7 cellular contexts compared by ENCODE assay signal in genomic region chr12:34124608-34125007, GRCh38.
"Had no signal": no experiment of that assay in that cellular context is flagged by ENCODE, and none has a peak within 500 bp of the region (broad histone marks: within the 10 kb centered on the region; RNA-seq: fewer than 3 reads in every experiment).

No MANE protein-coding gene starts in this region.

- H3K36me3 ChIP-seq: HAP-1 had no signal

- H3K4me3 ChIP-seq: GM23248, HAP-1 had no signal

- H3K27ac ChIP-seq: GM23248 had no signal

- DNase-seq: GM23248, GOT3, H7, HFFc6 had no signal

- FAIRE-seq: HTR-8/SVneo had no signal

- H3K9me3 ChIP-seq: HAP-1 had no signal

- ATAC-seq: HCT116 had no signal

- H3K4me1 ChIP-seq: HAP-1 had no signal

- H2AFZ ChIP-seq: GM23248 had no signal

- H3K9ac ChIP-seq: GM23248 had no signal
